ENCODE assay signal across 8 cellular contexts in the genomic region with DNA sequence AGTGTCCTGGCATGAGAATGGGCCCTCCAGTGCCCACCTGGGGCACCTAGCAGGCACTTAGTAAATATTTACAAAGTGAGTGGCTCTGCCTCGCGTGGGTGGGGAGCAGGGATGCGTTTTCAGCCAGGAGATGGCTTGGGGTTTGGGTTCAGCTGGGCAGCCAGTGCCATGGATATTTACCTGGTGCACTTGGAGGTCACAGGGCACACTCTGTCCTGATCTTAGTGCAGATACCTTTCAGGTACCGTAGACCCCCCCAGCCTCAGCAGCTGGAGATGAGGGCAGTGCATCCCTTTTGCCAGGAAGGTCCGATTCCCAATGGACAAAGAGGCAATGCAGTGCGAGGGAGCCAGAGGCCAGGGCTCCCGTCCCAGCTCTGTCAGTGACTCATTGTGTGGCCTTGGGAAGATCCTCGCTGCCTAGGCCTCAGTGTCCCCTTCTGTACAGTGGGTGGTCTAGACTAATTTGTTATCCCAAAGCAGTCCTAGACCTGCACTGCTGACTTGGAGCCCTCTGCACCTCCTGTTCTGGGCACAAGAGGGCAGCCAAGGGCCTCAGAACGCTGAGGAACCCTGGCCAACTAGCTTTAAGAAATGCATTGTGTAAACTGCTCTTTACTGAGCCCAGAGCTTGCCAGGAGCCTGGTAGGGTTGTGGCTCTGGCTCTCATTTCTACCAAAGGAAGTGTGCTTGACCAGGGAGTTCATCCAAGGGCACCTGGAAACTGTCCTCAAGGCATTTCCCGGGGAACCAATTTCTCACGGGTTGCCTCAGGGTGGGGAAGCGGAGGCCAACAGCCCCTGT. TPM values are rescaled to one million over a fixed set of nuclear protein-coding genes. Genes with fewer than 3 reads are reported as not detected.
DNase-seq lines count a peak whose midpoint lies in the region; ATAC-seq and TF ChIP-seq lines count a peak whose summit lies in the region.

No MANE protein-coding gene starts in this region.

- H3K4me1 ChIP-seq in GM23338 (ENCODE audit: insufficient read depth) (peaks cover 7% of the 10 kb centered on the region; the same call in 1 of the 2 replicates), ascending aorta (no peaks in the 10 kb centered on the region), gastrocnemius medialis (peaks cover 14 to 18% of the 10 kb centered on the region in 2 donors)

- no peaks in the 10 kb centered on the region for H3F3A ChIP-seq in GM23338 (replicated peaks; ENCODE audit: low read depth)

- H3K4me3 ChIP-seq in GM23338 (no peak overlapping the region), ascending aorta (no peak overlapping the region), gastrocnemius medialis (no peak overlapping the region)

- no peak overlapping the region for H3K4me3 Mint-ChIP-seq in GM23338

- no peaks in the 10 kb centered on the region for H3K36me3 ChIP-seq in GM23338 (ENCODE audit: insufficient read depth)
- peaks cover 0 to 10% of the 10 kb centered on the region in 2 donors for H3K36me3 ChIP-seq in ascending aorta
- no peaks in the 10 kb centered on the region for H3K36me3 ChIP-seq in gastrocnemius medialis

- no peaks in the 10 kb centered on the region for H3K9me2 ChIP-seq in GM23338 (ENCODE audit: insufficient read depth)

- no peak for TF ChIP-seq POLR2A in gastrocnemius medialis (IDR thresholded peaks at IDR 0.05)

- ATAC-seq in GM23338 (peak; percentile 82), gastrocnemius medialis (peak; percentile 97)

- no peaks in the 10 kb centered on the region for H3K79me2 ChIP-seq in GM23338 (replicated peaks; ENCODE audit: insufficient read depth)

- peaks cover 11% of the 10 kb centered on the region for H3K27me3 Mint-ChIP-seq in GM23338 (ENCODE audit: insufficient read depth, low read depth, poor library complexity)

- H3K4me2 ChIP-seq in GM23338: no peak overlapping the region

- no peaks in the 10 kb centered on the region for H4K20me1 ChIP-seq in GM23338 (replicated peaks; ENCODE audit: insufficient read depth)

- no peak overlapping the region for H2AFZ ChIP-seq in GM23338

- intact Hi-C loops in ascending aorta (cut with DNase I) (loop anchor here (1.0 to 5.0 kb wide), 2 partner anchors 56 to 152 kb away; no protein-coding TSS in a partner anchor), gastrocnemius medialis (cut with DNase I; ENCODE audit: low total_unique reads) (loop anchor here (1.0 kb wide), 1 partner anchor 152 kb away; no protein-coding TSS in a partner anchor)

- no peaks in the 10 kb centered on the region for H3K9me3 ChIP-seq in ascending aorta
- no peaks in the 10 kb centered on the region for H3K9me3 ChIP-seq in gastrocnemius medialis

- no peaks in the 10 kb centered on the region for H3K36me3 Mint-ChIP-seq in GM23338 (ENCODE audit: low read depth)

- H3K27ac ChIP-seq in GM23338 (ENCODE audit: low read depth) (no peak overlapping the region), ascending aorta (no peak overlapping the region), gastrocnemius medialis (peak overlapping the region in 2 of 4 donors; percentile 32 to 33)

- H3K4me1 Mint-ChIP-seq in GM23338: peaks cover 7% of the 10 kb centered on the region

- TF ChIP-seq CTCF in GM23338 (conservative IDR thresholded peaks at IDR 0.05; ENCODE audit: low read depth in 2 of 2): peak; percentile 88 to 97
- TF ChIP-seq CTCF in ascending aorta (IDR thresholded peaks at IDR 0.05): peak; percentile 86 to 96 (median 89)
- peak; percentile 89 to 96 (median 94) for TF ChIP-seq CTCF in gastrocnemius medialis (IDR thresholded peaks at IDR 0.05 in 4 of 5, conservative IDR thresholded peaks at IDR 0.05 in 1 of 5)

- H3K27me3 ChIP-seq in GM23338 (ENCODE audit: insufficient read depth) (no peaks in the 10 kb centered on the region), ascending aorta (no peaks in the 10 kb centered on the region), gastrocnemius medialis (no peaks in the 10 kb centered on the region)

- peak; percentile 5 for DNase-seq in DMS53 treated with DMSO at 0.1 percent for 48 hours (lab: John Stamatoyannopoulos, UW; ENCODE audit: unreplicated experiment)
- DNase-seq in GM23338 (ENCODE audit: low spot score): peak; percentile 91
- peak; percentile 87 for DNase-seq in NAMALWA (ENCODE audit: low spot score)
- DNase-seq in T-helper 22 cell (ENCODE audit: low read depth): peak; percentile 10
- peak in 1 of 2 donors; percentile 89 for DNase-seq in ascending aorta (ENCODE audit: low spot score in 2 of 2)
- peak; percentile 73 for DNase-seq in hepatic stellate cell (ENCODE audit: low spot score)
- peak; percentile 76 to 82 for DNase-seq in gastrocnemius medialis
- no peak for DNase-seq in COLO829 (ENCODE audit: low spot score)

- peak overlapping the region; percentile 75 for H3K27ac Mint-ChIP-seq in GM23338

- in situ Hi-C loops in gastrocnemius medialis (cut with MboI; ENCODE audit: low sequenced_read_pairs in 4 of 4): loop anchor here (5.0 to 25.0 kb wide), 2 partner anchors 151 to 616 kb away; partner anchors contain the start of gene CHCHD4 (in 1 of the 4)

- no peaks in the 10 kb centered on the region for H3K9me3 Mint-ChIP-seq in GM23338

TF ChIP-seq in GM23338, 12 proteins besides CTCF, POLR2A, EP300 and RAD21:
- TF ChIP-seq NANOG (IDR thresholded peaks at IDR 0.05; ENCODE audit: borderline replicate concordance): no peak

RNA-seq across cellular contexts. Expression of gene HDAC11, which starts 16.0 kb away (rescaled TPM):
- 11.1 and 15.8 TPM in 2 replicates for total RNA-seq in GM23338 (2014; rRNA removed; shearing (Covaris generic))
- polyA plus RNA-seq in GM23338 (2016; fragmentation: Nextera tagmentation; extraction: Ambion mirVana): 3.5 and 5.4 TPM in 2 replicates
- total RNA-seq in ascending aorta: 15.8 TPM
- total RNA-seq in gastrocnemius medialis: 10 to 100 TPM; 13.0 to 40.4 (median 15.8) TPM

RNA-seq across cellular contexts. Expression of gene FBLN2, which starts 52.8 kb away (rescaled TPM):
- total RNA-seq in GM23338 (2014; rRNA removed; shearing (Covaris generic)): 24.9 and 26.8 TPM in 2 replicates
- 18.8 and 24.4 TPM in 2 replicates for polyA plus RNA-seq in GM23338 (2016; fragmentation: Nextera tagmentation; extraction: Ambion mirVana)
- total RNA-seq in ascending aorta (323 TPM), gastrocnemius medialis (10 to 100 TPM; 28.9 to 45.7 (median 34.0) TPM)
